8 cellular contexts compared by ENCODE assay signal in the genomic region with DNA sequence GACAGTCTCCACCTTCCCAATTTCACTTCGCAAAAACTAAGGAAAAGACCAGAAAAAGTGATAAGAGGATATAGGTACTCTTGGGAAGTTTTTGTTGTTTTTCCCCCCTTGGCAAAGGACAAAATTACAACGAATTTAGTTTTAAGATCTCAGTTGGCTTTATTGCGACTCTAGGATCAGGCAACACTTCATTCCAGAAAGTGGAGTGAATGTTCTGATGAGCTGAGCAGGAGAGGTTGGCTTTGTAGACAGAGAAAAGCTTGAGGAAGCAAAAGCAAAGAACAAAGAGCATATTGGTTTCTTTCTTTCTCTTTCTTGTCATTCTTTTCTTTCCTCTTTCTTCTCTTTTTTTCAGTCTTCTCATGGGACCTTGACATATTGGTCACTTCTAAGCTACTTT. TPM values are rescaled to one million over a fixed set of nuclear protein-coding genes. Genes with fewer than 3 reads are reported as not detected.
DNase-seq lines count a peak whose midpoint lies in the region; FAIRE-seq and TF ChIP-seq lines count a peak whose summit lies in the region.

No MANE protein-coding gene starts in this region.

- no peak for FAIRE-seq in kidney (lab: Jason Lieb, UNC)

- TF ChIP-seq CTCF in kidney (IDR thresholded peaks at IDR 0.05; ENCODE audit: borderline replicate concordance, extremely low read depth, insufficient read depth): no peak
- no peak for TF ChIP-seq CTCF in testis (IDR thresholded peaks at IDR 0.05)

- H3K4me1 Mint-ChIP-seq in activated CD4-positive, alpha-beta T cell treated with anti-CD3 and anti-CD28 coated beads, Interleukin-2, amount 10 ng/mL, durations not matched to agents 7 days and 5 days: peaks cover 38% of the 10 kb centered on the region
- peaks cover 35% of the 10 kb centered on the region for H3K4me1 Mint-ChIP-seq in activated naive CD8-positive, alpha-beta T cell (ENCODE audit: low read depth)

- CTCF ChIA-PET in activated CD4-positive, alpha-beta T cell treated with anti-CD3 and anti-CD28 coated beads, Interleukin-2, amount 10 ng/mL, durations not matched to agents 7 days and 5 days (lab: Charles Lee): interaction anchor here (1.0 to 1.4 kb wide), 2 partner anchors 11 to 16 kb away, joined by 4 to 5 read pairs; no protein-coding TSS in a partner anchor

- H3K4me1 ChIP-seq in kidney (ENCODE audit: control insufficient read depth in 1 of 2, insufficient read depth in 1 of 2, low read depth in 1 of 2, low read length in 2 of 2) (peaks cover 2 to 9% of the 10 kb centered on the region in 2 donors), testis (peaks cover 18% of the 10 kb centered on the region)

- H3K9ac ChIP-seq in kidney (ENCODE audit: low read length in 2 of 2): no peak overlapping the region

- POLR2A ChIA-PET in activated CD4-positive, alpha-beta T cell treated with anti-CD3 and anti-CD28 coated beads, Interleukin-2, amount 10 ng/mL, durations not matched to agents 7 days and 5 days (lab: Charles Lee): interaction anchor here (0.9 kb wide), 1 partner anchor 13 kb away, joined by 4 read pairs; no protein-coding TSS in a partner anchor

- H3K4me3 Mint-ChIP-seq in activated CD4-positive, alpha-beta T cell treated with anti-CD3 and anti-CD28 coated beads, Interleukin-2, amount 10 ng/mL, durations not matched to agents 7 days and 5 days: peak overlapping the region; percentile 94
- H3K4me3 Mint-ChIP-seq in activated naive CD8-positive, alpha-beta T cell: peak overlapping the region; percentile 98

- no peaks in the 10 kb centered on the region for H3K27me3 ChIP-seq in testis

- H3K36me3 ChIP-seq in kidney (ENCODE audit: control insufficient read depth in 1 of 2, insufficient read depth in 2 of 2, low read length in 2 of 2): peaks cover 2 to 10% of the 10 kb centered on the region in 2 donors
- no peaks in the 10 kb centered on the region for H3K36me3 ChIP-seq in testis (ENCODE audit: low read depth, missing control alignments)

- H3K27ac ChIP-seq in kidney (ENCODE audit: low read depth in 2 of 2, low read length in 2 of 2) (no peak overlapping the region), testis (peak overlapping the region; percentile 91 to 93)

- no peaks in the 10 kb centered on the region for H3K9me3 ChIP-seq in kidney (ENCODE audit: control insufficient read depth in 1 of 2, low read length in 2 of 2)
- H3K9me3 ChIP-seq in testis: no peaks in the 10 kb centered on the region

- no peak for TF ChIP-seq POLR2A in testis (IDR thresholded peaks at IDR 0.05)

- no peaks in the 10 kb centered on the region for H3K9me3 Mint-ChIP-seq in activated CD4-positive, alpha-beta T cell treated with anti-CD3 and anti-CD28 coated beads, Interleukin-2, amount 10 ng/mL, durations not matched to agents 7 days and 5 days
- no peaks in the 10 kb centered on the region for H3K9me3 Mint-ChIP-seq in activated naive CD8-positive, alpha-beta T cell (ENCODE audit: low read depth)

- no peaks in the 10 kb centered on the region for H3K27me3 Mint-ChIP-seq in activated CD4-positive, alpha-beta T cell treated with anti-CD3 and anti-CD28 coated beads, Interleukin-2, amount 10 ng/mL, durations not matched to agents 7 days and 5 days
- H3K27me3 Mint-ChIP-seq in activated naive CD8-positive, alpha-beta T cell: no peaks in the 10 kb centered on the region

- intact Hi-C loops in kidney (cut with DNase I) (no loop called here), testis (cut with DNase I; ENCODE audit: low total_unique reads) (no loop called here)

- H3K27ac Mint-ChIP-seq in activated CD4-positive, alpha-beta T cell treated with anti-CD3 and anti-CD28 coated beads, Interleukin-2, amount 10 ng/mL, durations not matched to agents 7 days and 5 days: peak overlapping the region; percentile 92
- peak overlapping the region; percentile 87 for H3K27ac Mint-ChIP-seq in activated naive CD8-positive, alpha-beta T cell

- no peak for DNase-seq in activated CD4-positive, alpha-beta T cell treated with anti-CD3 and anti-CD28 coated beads, Interleukin-2, amount 10 ng/mL, durations not matched to agents 7 days and 5 days
- no peak for DNase-seq in activated CD4-positive, alpha-beta T cell treated with anti-CD3 and anti-CD28 coated beads for 48 hours
- DNase-seq in kidney (no peak), testis (no peak), SHP77 treated with DMSO at 0.1 percent for 48 hours (lab: John Stamatoyannopoulos, UW) (no peak), GM19240 (ENCODE audit: insufficient read length, low spot score) (no peak)
- no peak for DNase-seq in activated effector memory CD4-positive, alpha-beta T cell treated with Interleukin-2 at 50 U/mL for 16 hours

- 25 to 32% methylated on average over 3 of the region's 3 CpGs for WGBS in testis, 2 donors

- peaks cover 17% of the 10 kb centered on the region for H3K36me3 Mint-ChIP-seq in activated CD4-positive, alpha-beta T cell treated with anti-CD3 and anti-CD28 coated beads, Interleukin-2, amount 10 ng/mL, durations not matched to agents 7 days and 5 days (ENCODE audit: low read depth)
- H3K36me3 Mint-ChIP-seq in activated naive CD8-positive, alpha-beta T cell: peaks cover 8% of the 10 kb centered on the region

- H3K4me3 ChIP-seq in kidney (ENCODE audit: low read length in 2 of 2) (peak overlapping the region; percentile 73 to 75), testis (peak overlapping the region; percentile 27 to 92)

RNA-seq across cellular contexts. Expression of a gene that starts 0.6 kb away (rescaled TPM):
- total RNA-seq in activated CD4-positive, alpha-beta T cell treated with anti-CD3 and anti-CD28 coated beads, Interleukin-2, amount 10 ng/mL, durations not matched to agents 7 days and 5 days: 10 to 100 TPM; 12.5 to 12.9 TPM
- total RNA-seq in kidney (18.8 TPM), testis (10 to 100 TPM; 30.6 to 39.6 TPM)
- polyA plus RNA-seq in kidney (ENCODE audit: insufficient read depth, low read depth, low replicate concordance) (10.7 TPM), testis (ENCODE audit: insufficient read depth, low read depth, low replicate concordance) (29.0 TPM)

RNA-seq across cellular contexts. Expression of a gene that starts 30.8 kb away (rescaled TPM):
- 100 to 1,000 TPM in 1 of 2 experiments, 10 to 100 TPM in 1; 99.4 to 100 TPM for total RNA-seq in activated CD4-positive, alpha-beta T cell treated with anti-CD3 and anti-CD28 coated beads, Interleukin-2, amount 10 ng/mL, durations not matched to agents 7 days and 5 days
- total RNA-seq in kidney: 70.0 TPM
- polyA plus RNA-seq in kidney (ENCODE audit: insufficient read depth, low read depth, low replicate concordance): 18.8 TPM
- total RNA-seq in testis: 100 to 1,000 TPM; 113 to 132 TPM
- polyA plus RNA-seq in testis (ENCODE audit: insufficient read depth, low read depth, low replicate concordance): 30.6 TPM

Comparison
In these comparisons a context has a peak if more than half of its experiments do, and no peak if none do; other contexts are left out.
1. H3K27ac ChIP-seq: peak in testis (2 of 2); none in kidney (0 of 2).